Comparison of ENCODE assay signal across 28 cellular contexts in genomic region chr10:43115881-43116595, GRCh38. TPM values are rescaled to one million over a fixed set of nuclear protein-coding genes. Genes with fewer than 3 reads are reported as not detected.
"Had no signal": no experiment of that assay in that cellular context is flagged by ENCODE, and none has a peak within 500 bp of the region (broad histone marks: within the 10 kb centered on the region; RNA-seq: fewer than 3 reads in every experiment).

No MANE protein-coding gene starts in this region.

- ATAC-seq: activated CD4-positive, CD25-positive, alpha-beta regulatory T cell treated with anti-CD3 and anti-CD28 coated beads, Interleukin-2, amount 50 U/mL, for 24 hours; activated CD8-positive, alpha-beta memory T cell treated with anti-CD3 and anti-CD28 coated beads, Interleukin-2, amount 10 ng/mL, durations not matched to agents 7 days and 5 days; Right ventricle myocardium inferior had no signal

- H3K27me3 Mint-ChIP-seq: activated CD8-positive, alpha-beta memory T cell treated with anti-CD3 and anti-CD28 coated beads, Interleukin-2, amount 10 ng/mL, durations not matched to agents 7 days and 5 days; activated naive CD8-positive, alpha-beta T cell; activated T-cell treated with anti-CD3 and anti-CD28 coated beads, Interleukin-2, amount 50 U/mL, for 24 hours had no signal

- H3K4me3 ChIP-seq: K562, SJCRH30 had no signal

- H3K27ac ChIP-seq: SJCRH30 had no signal

- H3K9me3 ChIP-seq: SJCRH30, SK-N-SH had no signal

- H3K27me3 ChIP-seq: SJCRH30 had no signal

- FAIRE-seq: astrocyte, K562 had no signal

- H3K36me3 Mint-ChIP-seq: activated CD8-positive, alpha-beta memory T cell treated with anti-CD3 and anti-CD28 coated beads, Interleukin-2, amount 10 ng/mL, durations not matched to agents 7 days and 5 days; activated naive CD8-positive, alpha-beta T cell; brain had no signal

- DNase-seq: activated CD4-positive, alpha-beta T cell treated with anti-CD3 and anti-CD28 coated beads for 4 hours; activated CD4-positive, alpha-beta T cell treated with anti-CD3 and anti-CD28 coated beads, Interleukin-2, amount 50 U/mL, for 48 hours; activated CD8-positive, alpha-beta memory T cell treated with anti-CD3 and anti-CD28 coated beads, Interleukin-2, amount 10 ng/mL, durations not matched to agents 7 days and 5 days; activated gamma-delta T cell; activated naive CD4-positive, alpha-beta T cell treated with anti-CD3 and anti-CD28 coated beads for 36 hours; activated T-cell treated with anti-CD3 and anti-CD28 coated beads, Interleukin-2, amount 50 U/mL, for 24 hours; amygdala; Karpas-422; MM.1S; NCI-H1105 treated with DMSO at 0.1 percent for 48 hours; NCI-H1436 treated with DMSO at 0.1 percent for 48 hours; NCI-H187 treated with DMSO at 0.1 percent for 48 hours; NCI-H2081 treated with DMSO at 0.1 percent for 48 hours; NCI-H226; NCI-H526 treated with DMSO at 0.1 percent for 48 hours; NK-92 treated with Interleukin-12 subunit alpha and Interleukin-12 subunit beta, amount 100 ng/mL, for 24 hours; OCI-M1; RPMI8226; SJCRH30; SK-N-SH had no signal

- H3K4me3 Mint-ChIP-seq: activated CD8-positive, alpha-beta memory T cell treated with anti-CD3 and anti-CD28 coated beads, Interleukin-2, amount 10 ng/mL, durations not matched to agents 7 days and 5 days; activated naive CD4-positive, alpha-beta T cell treated with anti-CD3 and anti-CD28 coated beads for 36 hours; activated naive CD8-positive, alpha-beta T cell; activated T-cell treated with anti-CD3 and anti-CD28 coated beads, Interleukin-2, amount 50 U/mL, for 24 hours; activated T-helper 1 cell treated with anti-CD3 and anti-CD28 coated beads, Interleukin-12 subunit alpha, Interleukin-12 subunit beta, Interleukin-2, Interleukin-4 antibody, amounts not matched to agents 30 ng/mL and 10 ng/mL and 1 ng/mL, durations not matched to agents 14 hours and 24 hours and 36 hours; brain; T-helper 1 cell treated with Interleukin-12 subunit alpha and Interleukin-12 subunit beta and Interleukin-4 antibody, amounts not matched to agents 30 μg/mL and 1 μg/mL, for 36 hours had no signal

- H3K27ac Mint-ChIP-seq: activated CD8-positive, alpha-beta memory T cell treated with anti-CD3 and anti-CD28 coated beads, Interleukin-2, amount 10 ng/mL, durations not matched to agents 7 days and 5 days; activated naive CD4-positive, alpha-beta T cell treated with anti-CD3 and anti-CD28 coated beads for 36 hours; activated naive CD8-positive, alpha-beta T cell; activated T-cell treated with anti-CD3 and anti-CD28 coated beads, Interleukin-2, amount 50 U/mL, for 24 hours; activated T-helper 1 cell treated with anti-CD3 and anti-CD28 coated beads, Interleukin-12 subunit alpha, Interleukin-12 subunit beta, Interleukin-2, Interleukin-4 antibody, amounts not matched to agents 30 ng/mL and 10 ng/mL and 1 ng/mL, durations not matched to agents 14 hours and 24 hours and 36 hours; brain; T-helper 1 cell treated with Interleukin-12 subunit alpha and Interleukin-12 subunit beta and Interleukin-4 antibody, amounts not matched to agents 30 μg/mL and 1 μg/mL, for 36 hours had no signal

- H3K36me3 ChIP-seq: SJCRH30 had no signal

- H3K9me3 Mint-ChIP-seq: activated naive CD4-positive, alpha-beta T cell treated with anti-CD3 and anti-CD28 coated beads for 36 hours; activated T-cell treated with anti-CD3 and anti-CD28 coated beads, Interleukin-2, amount 50 U/mL, for 24 hours; activated T-helper 1 cell treated with anti-CD3 and anti-CD28 coated beads, Interleukin-12 subunit alpha, Interleukin-12 subunit beta, Interleukin-2, Interleukin-4 antibody, amounts not matched to agents 30 ng/mL and 10 ng/mL and 1 ng/mL, durations not matched to agents 14 hours and 24 hours and 36 hours; brain; T-helper 1 cell treated with Interleukin-12 subunit alpha and Interleukin-12 subunit beta and Interleukin-4 antibody, amounts not matched to agents 30 μg/mL and 1 μg/mL, for 36 hours had no signal

- H3K4me1 ChIP-seq: SJCRH30 had no signal

RNA-seq across cellular contexts. Expression of gene RET, which starts 39.2 kb away (rescaled TPM):
- polyA plus RNA-seq: K562 had no signal
